In genomic region chr3:105618561-105618960, GRCh38 we compare ENCODE assay signal across 21 cellular contexts.
"Had no signal": no experiment of that assay in that cellular context is flagged by ENCODE, and none has a peak within 500 bp of the region (broad histone marks: within the 10 kb centered on the region; RNA-seq: fewer than 3 reads in every experiment).

No MANE protein-coding gene starts in this region.

- H3K9me3 ChIP-seq: gastroesophageal sphincter, heart left ventricle, right lobe of liver, thoracic aorta, transverse colon, upper lobe of right lung, uterus had no signal

- H2AFZ ChIP-seq: hepatocyte, neural progenitor cell, parathyroid adenoma had no signal

- H3K36me3 ChIP-seq: gastroesophageal sphincter, heart left ventricle, neural progenitor cell, right lobe of liver, thoracic aorta, transverse colon, upper lobe of right lung, uterus had no signal

- FAIRE-seq: endometrium, small intestine had no signal

- DNase-seq: effector memory CD8-positive, alpha-beta T cell; heart left ventricle; kidney; naive thymus-derived CD4-positive, alpha-beta T cell; right lobe of liver; small intestine; stimulated activated CD4-positive, alpha-beta T cell treated with anti-CD3 and anti-CD28 coated beads, Interleukin-15, amount 100 ng/mL, for 24 hours; stimulated activated CD4-positive, alpha-beta T cell treated with anti-CD3 and anti-CD28 coated beads, Interleukin-2, amount 100 ng/mL, for 48 hours; stimulated activated naive B cell treated with anti-CD40 and anti-IgM and Interleukin-4, amounts not matched to agents 10 μg/mL and 1 μg/mL and 100 μg/mL, for 72 hours; transverse colon; upper lobe of right lung; uterus had no signal

- ATAC-seq: effector memory CD8-positive, alpha-beta T cell; gastroesophageal sphincter; heart left ventricle; left lobe of liver; naive thymus-derived CD4-positive, alpha-beta T cell; right lobe of liver; stimulated activated naive B cell treated with anti-CD40 and anti-IgM and Interleukin-4, amounts not matched to agents 10 μg/mL and 1 μg/mL and 100 μg/mL, for 72 hours; upper lobe of right lung had no signal

- H3K4me2 ChIP-seq: hepatocyte, neural progenitor cell had no signal

- H3K27me3 ChIP-seq: gastroesophageal sphincter, heart left ventricle, hepatocyte, neural progenitor cell, right lobe of liver, transverse colon, upper lobe of right lung, uterus had no signal

- H3K79me2 ChIP-seq: hepatocyte, parathyroid adenoma had no signal

- H3K4me1 ChIP-seq: gastroesophageal sphincter, right lobe of liver, transverse colon, upper lobe of right lung, uterus had no signal

- H3K27ac ChIP-seq: coronary artery, gastroesophageal sphincter, heart left ventricle, hepatocyte, neural progenitor cell, parathyroid adenoma, right lobe of liver, thoracic aorta, transverse colon, upper lobe of right lung, uterus had no signal

- H3K9ac ChIP-seq: neural progenitor cell, parathyroid adenoma had no signal

- H3K4me3 ChIP-seq: coronary artery, gastroesophageal sphincter, heart left ventricle, hepatocyte, lung, neural progenitor cell, right lobe of liver, thoracic aorta, transverse colon, upper lobe of right lung, uterus had no signal
